In genomic region chr16:28876973-28877641, GRCh38 we compare ENCODE assay signal across 20 cellular contexts. TPM values are rescaled to one million over a fixed set of nuclear protein-coding genes. Genes with fewer than 3 reads are reported as not detected.
A peak's percentile ranks its signal among the peaks of the same experiment; 100 is the strongest.
DNase-seq lines count a peak whose midpoint lies in the region; ATAC-seq, FAIRE-seq and TF ChIP-seq lines count a peak whose summit lies in the region.
"Had no signal": no experiment of that assay in that cellular context is flagged by ENCODE, and none has a peak within 500 bp of the region (broad histone marks: within the 10 kb centered on the region; RNA-seq: fewer than 3 reads in every experiment).

No MANE protein-coding gene starts in this region.

- no peaks in the 10 kb centered on the region for H3K9me1 ChIP-seq in K562 (ENCODE audit: control insufficient read depth, insufficient read depth, low read length)

- H3K4me1 ChIP-seq in K562 (replicated peaks in 1 of 2; ENCODE audit: control insufficient read depth in 2 of 2, insufficient read depth in 2 of 2, low read length in 2 of 2) = peaks cover 11 to 68% of the 10 kb centered on the region in 2 experiments; a peak in 4 of 5 replicates
- H3K4me1 ChIP-seq: parathyroid adenoma had no signal

- peaks cover 9% of the 10 kb centered on the region for H3K79me2 ChIP-seq in K562 (ENCODE audit: control insufficient read depth, insufficient read depth, low read length)
- H3K79me2 ChIP-seq: parathyroid adenoma had no signal

- no TSS peak for BruUV-seq in K562 (replicated peaks; lab: Mats Ljungman, UMichigan)

- WGBS in K562 (ENCODE audit: insufficient coverage, low coverage, missing lambda C conversion rate) = 62% methylated on average over 11 of the region's 12 CpGs

- POLR2A ChIA-PET in K562 (lab: Yijun Ruan, JAX) = interaction anchor here (6.9 kb wide), 1 partner anchor 14 kb away, joined by 58 read pairs; the partner anchor contains the start of gene SH2B1

- H3K4me1 Mint-ChIP-seq in progenitor cell of endocrine pancreas (ENCODE audit: low read depth) = peaks cover 5% of the 10 kb centered on the region
- peaks cover 18% of the 10 kb centered on the region for H3K4me1 Mint-ChIP-seq in activated T-helper 1 cell treated with anti-CD3 and anti-CD28 coated beads, Interleukin-12 subunit alpha, Interleukin-12 subunit beta, Interleukin-2, Interleukin-4 antibody, amounts not matched to agents 30 ng/mL and 10 ng/mL and 1 ng/mL, durations not matched to agents 14 hours and 24 hours and 36 hours (ENCODE audit: low read depth)

- TF ChIP-seq POLR2A in K562 (conservative IDR thresholded peaks at IDR 0.05) = no peak

- no peaks in the 10 kb centered on the region; a peak in 1 of 5 replicates for H3K27me3 ChIP-seq in K562 (ENCODE audit: control insufficient read depth in 2 of 2, insufficient read depth in 2 of 2, low read length in 2 of 2)

- no peak for FAIRE-seq in K562 (lab: Jason Lieb, UNC)
- FAIRE-seq: endothelial cell of umbilical vein, H54, keratinocyte had no signal

- no peaks in the 10 kb centered on the region for H3K9me3 Mint-ChIP-seq in progenitor cell of endocrine pancreas (ENCODE audit: low read depth)
- no peaks in the 10 kb centered on the region for H3K9me3 Mint-ChIP-seq in activated T-helper 1 cell treated with anti-CD3 and anti-CD28 coated beads, Interleukin-12 subunit alpha, Interleukin-12 subunit beta, Interleukin-2, Interleukin-4 antibody, amounts not matched to agents 30 ng/mL and 10 ng/mL and 1 ng/mL, durations not matched to agents 14 hours and 24 hours and 36 hours
- H3K9me3 Mint-ChIP-seq: CD8-positive, alpha-beta T cell; mesothelial cell of epicardium had no signal

- H4K20me1 ChIP-seq in K562 (replicated peaks; ENCODE audit: control insufficient read depth, insufficient read depth, low read length) = no peaks in the 10 kb centered on the region

- H3K36me3 ChIP-seq in KOPT-K1 (ENCODE audit: insufficient read depth, low read length) = peaks cover 25% of the 10 kb centered on the region; the same call in 1 of the 2 replicates
- peaks cover 27% of the 10 kb centered on the region; the same call in 2 of the 3 replicates for H3K36me3 ChIP-seq in K562 (ENCODE audit: control insufficient read depth, insufficient read depth, low read length)

- CTCF ChIA-PET in K562 (lab: Yijun Ruan, JAX; ENCODE audit: low intra/inter-chr PET ratio) = no interaction called here

- H3K27me3 Mint-ChIP-seq in progenitor cell of endocrine pancreas = peaks cover 9% of the 10 kb centered on the region
- peaks cover 2% of the 10 kb centered on the region for H3K27me3 Mint-ChIP-seq in activated T-helper 1 cell treated with anti-CD3 and anti-CD28 coated beads, Interleukin-12 subunit alpha, Interleukin-12 subunit beta, Interleukin-2, Interleukin-4 antibody, amounts not matched to agents 30 ng/mL and 10 ng/mL and 1 ng/mL, durations not matched to agents 14 hours and 24 hours and 36 hours (ENCODE audit: insufficient read depth)

- peak; percentile 13 for DNase-seq in NCI-H2171 treated with DMSO at 0.1 percent for 48 hours (lab: John Stamatoyannopoulos, UW)
- no peak for DNase-seq in NCI-H2171 (lab: John Stamatoyannopoulos, UW)
- peak in 1 of 4 experiments; percentile 20 for DNase-seq in K562 (ENCODE audit: extremely low read depth in 1 of 4, low spot score in 3 of 4)
- no peak for DNase-seq in progenitor cell of endocrine pancreas (ENCODE audit: low spot score, unreplicated experiment)
- no peak for DNase-seq in activated T-helper 1 cell treated with anti-CD3 and anti-CD28 coated beads, Interleukin-12 subunit alpha, Interleukin-12 subunit beta, Interleukin-2, Interleukin-4 antibody, amounts not matched to agents 30 ng/mL and 10 ng/mL and 1 ng/mL, durations not matched to agents 14 hours and 24 hours and 36 hours (ENCODE audit: low spot score)
- DNase-seq: activated T-cell treated with anti-CD3 and anti-CD28 coated beads, Interleukin-2, amount 50 U/mL, for 1 hour; CD8-positive, alpha-beta T cell; cerebellar nuclear complex; EL; NCI-H1417 had no signal

- no peak overlapping the region for H2AFZ ChIP-seq in K562 (ENCODE audit: low read depth, low read length)
- H2AFZ ChIP-seq: parathyroid adenoma had no signal

- peak overlapping the region in 1 of 2 experiments; percentile 73; a peak in 2 of 4 replicates for H3K9ac ChIP-seq in K562 (ENCODE audit: insufficient read depth in 1 of 2, low read depth in 2 of 2, low read length in 2 of 2)
- H3K9ac ChIP-seq: parathyroid adenoma had no signal

- H3K4me3 ChIP-seq in K562 = no peak overlapping the region
- H3K4me3 ChIP-seq: suprapubic skin had no signal

- in situ Hi-C loops in K562 (cut with MboI) = no loop called here

- H3K4me3 Mint-ChIP-seq in progenitor cell of endocrine pancreas (ENCODE audit: low read depth) = no peak overlapping the region
- H3K4me3 Mint-ChIP-seq in activated T-helper 1 cell treated with anti-CD3 and anti-CD28 coated beads, Interleukin-12 subunit alpha, Interleukin-12 subunit beta, Interleukin-2, Interleukin-4 antibody, amounts not matched to agents 30 ng/mL and 10 ng/mL and 1 ng/mL, durations not matched to agents 14 hours and 24 hours and 36 hours = no peak overlapping the region
- H3K4me3 Mint-ChIP-seq: CD8-positive, alpha-beta T cell had no signal

- intact Hi-C loops in K562 (cut with micrococcal nuclease) = no loop called here
- intact Hi-C loops in activated T-helper 1 cell treated with anti-CD3 and anti-CD28 coated beads, Interleukin-12 subunit alpha, Interleukin-12 subunit beta, Interleukin-2, Interleukin-4 antibody, amounts not matched to agents 30 ng/mL and 10 ng/mL and 1 ng/mL, durations not matched to agents 14 hours and 24 hours and 36 hours (cut with micrococcal nuclease) = no loop called here

- TF ChIP-seq RAD21 in K562 (CRISPR knock-in tag; conservative IDR thresholded peaks at IDR 0.05 in 1 of 2, IDR thresholded peaks at IDR 0.05 in 1 of 2) = no peak

- H3K27ac ChIP-seq in KOPT-K1 (ENCODE audit: low read depth, low read length, poor library complexity, severe bottlenecking) (peak overlapping the region; percentile 21), K562 (ENCODE audit: extremely low read depth, low read depth, low read length) (no peak overlapping the region)
- H3K27ac ChIP-seq: parathyroid adenoma, suprapubic skin had no signal

- H3K36me3 Mint-ChIP-seq in progenitor cell of endocrine pancreas (ENCODE audit: insufficient read depth) = peaks cover 4% of the 10 kb centered on the region
- peaks cover 4% of the 10 kb centered on the region for H3K36me3 Mint-ChIP-seq in activated T-helper 1 cell treated with anti-CD3 and anti-CD28 coated beads, Interleukin-12 subunit alpha, Interleukin-12 subunit beta, Interleukin-2, Interleukin-4 antibody, amounts not matched to agents 30 ng/mL and 10 ng/mL and 1 ng/mL, durations not matched to agents 14 hours and 24 hours and 36 hours (ENCODE audit: low read depth)

- H3K27ac Mint-ChIP-seq in progenitor cell of endocrine pancreas = peak overlapping the region; percentile 69
- H3K27ac Mint-ChIP-seq in activated T-helper 1 cell treated with anti-CD3 and anti-CD28 coated beads, Interleukin-12 subunit alpha, Interleukin-12 subunit beta, Interleukin-2, Interleukin-4 antibody, amounts not matched to agents 30 ng/mL and 10 ng/mL and 1 ng/mL, durations not matched to agents 14 hours and 24 hours and 36 hours = no peak overlapping the region
- H3K27ac Mint-ChIP-seq: CD8-positive, alpha-beta T cell; mesothelial cell of epicardium had no signal

- ATAC-seq in K562 (no peak), HG02981 (IDR thresholded peaks at IDR 0.05; ENCODE audit: unreplicated experiment) (no peak), HG02678 (IDR thresholded peaks at IDR 0.05; ENCODE audit: unreplicated experiment) (no peak)
- ATAC-seq: activated CD4-positive, CD25-positive, alpha-beta regulatory T cell treated with anti-CD3 and anti-CD28 coated beads, Interleukin-2, amount 50 U/mL, for 24 hours; CD8-positive, alpha-beta T cell had no signal

- H3K9me3 ChIP-seq in KOPT-K1 (ENCODE audit: insufficient read depth, low read length, poor library complexity, severe bottlenecking) (no peaks in the 10 kb centered on the region), K562 (replicated peaks; ENCODE audit: control insufficient read depth, insufficient read depth, low read depth, low read length) (no peaks in the 10 kb centered on the region)
- H3K9me3 ChIP-seq: suprapubic skin had no signal

- no peak for TF ChIP-seq CTCF in K562 (IDR thresholded peaks at IDR 0.05 in 2 of 3, conservative IDR thresholded peaks at IDR 0.05 in 1 of 3; ENCODE audit: insufficient read depth in 2 of 3, low read depth in 1 of 3, low read length in 3 of 3)
- TF ChIP-seq CTCF in progenitor cell of endocrine pancreas (IDR thresholded peaks at IDR 0.05; ENCODE audit: unreplicated experiment) = no peak

- no peak overlapping the region for H3K4me2 ChIP-seq in K562 (ENCODE audit: insufficient read depth, low read length)

- no peak for TF ChIP-seq EP300 in K562 (IDR thresholded peaks at IDR 0.05; ENCODE audit: low read length)

RNA-seq across cellular contexts. Expression of gene ATP2A1, which starts 1.2 kb away (rescaled TPM):
- 19.9 and 68.6 TPM in 2 replicates for total RNA-seq in K562 (2011; cell fraction: chromatin; rRNA removed; ENCODE audit: low replicate concordance)
- total RNA-seq in K562 (2011; cell fraction: nucleolus; rRNA removed) = 13.0 and 15.8 TPM in 2 replicates
- 17.7 and 18.4 TPM in 2 replicates for total RNA-seq in K562 (2011; cell fraction: nucleoplasm; rRNA removed)
- total RNA-seq in K562 (2014; rRNA removed) (0.41 and 0.65 TPM in 2 replicates), K562 (2014; rRNA removed; fragmentation: Illumina TruSeq; extraction: Trizol) (0.64 and 0.65 TPM in 2 replicates), K562 (2015; rRNA removed; fragmentation: Illumina TruSeq; extraction: Trizol) (0.65 and 1.9 TPM in 2 replicates), K562 (2021) (2.3 and 2.6 TPM in 2 replicates), progenitor cell of endocrine pancreas (2.7 and 3.0 TPM in 2 replicates)
- polyA plus RNA-seq in K562 (2011; rRNA removed) (1.2 and 3.1 TPM in 2 replicates), K562 (2014; fragmentation: Illumina TruSeq; extraction: Trizol) (1.8 TPM in 2 replicates), K562 (2014; fragmentation: Nextera tagmentation; extraction: Ambion mirVana) (under 1 TPM; 0.25 to 0.58 TPM), K562 (2014; rRNA removed) (1.4 and 1.8 TPM in 2 replicates)
- 1.5 and 2.5 TPM in 2 replicates for polyA plus RNA-seq in K562 (2011; cell fraction: cytosol; rRNA removed)
- polyA plus RNA-seq in K562 (2011; cell fraction: nucleus; rRNA removed) = 27.8 and 31.5 TPM in 2 replicates
- 2.8 and 6.1 TPM in 2 replicates for polyA plus RNA-seq in K562 (2012)
- 0.60 and 2.1 TPM in 2 replicates for polyA minus RNA-seq in K562 (2011; rRNA and poly(A)+ RNA removed)
- polyA minus RNA-seq in K562 (2011; cell fraction: cytosol; rRNA and poly(A)+ RNA removed) = 0.76 and 1.4 TPM in 2 replicates
- polyA minus RNA-seq in K562 (2011; cell fraction: nucleus; rRNA and poly(A)+ RNA removed) = 2.0 and 4.8 TPM in 2 replicates
- 2.6 and 3.3 TPM in 2 replicates for total RNA-seq in activated T-helper 1 cell treated with anti-CD3 and anti-CD28 coated beads, Interleukin-12 subunit alpha, Interleukin-12 subunit beta, Interleukin-2, Interleukin-4 antibody, amounts not matched to agents 30 ng/mL and 10 ng/mL and 1 ng/mL, durations not matched to agents 14 hours and 24 hours and 36 hours

RNA-seq across cellular contexts. Expression of gene SH2B1, which starts 13.5 kb away (rescaled TPM):
- total RNA-seq in K562 (2011; cell fraction: chromatin; rRNA removed; ENCODE audit: low replicate concordance) = 80.7 and 204 TPM in 2 replicates
- total RNA-seq in K562 (2011; cell fraction: nucleolus; rRNA removed) = 124 and 147 TPM in 2 replicates
- 94.3 and 96.1 TPM in 2 replicates for total RNA-seq in K562 (2011; cell fraction: nucleoplasm; rRNA removed)
- total RNA-seq in K562 (2014; rRNA removed) (24.7 and 25.9 TPM in 2 replicates), K562 (2014; rRNA removed; fragmentation: Illumina TruSeq; extraction: Trizol) (4.2 and 9.5 TPM in 2 replicates), K562 (2015; rRNA removed; fragmentation: Illumina TruSeq; extraction: Trizol) (15.3 and 16.8 TPM in 2 replicates), K562 (2021) (52.5 and 58.2 TPM in 2 replicates), progenitor cell of endocrine pancreas (72.8 and 75.1 TPM in 2 replicates)
- polyA plus RNA-seq in K562 (2011; rRNA removed) (12.3 and 23.7 TPM in 2 replicates), K562 (2014; fragmentation: Illumina TruSeq; extraction: Trizol) (39.4 and 43.6 TPM in 2 replicates), K562 (2014; fragmentation: Nextera tagmentation; extraction: Ambion mirVana) (under 1 TPM; 0.18 to 0.53 TPM), K562 (2014; rRNA removed) (41.7 and 42.5 TPM in 2 replicates)
- 17.1 and 29.3 TPM in 2 replicates for polyA plus RNA-seq in K562 (2011; cell fraction: cytosol; rRNA removed)
- polyA plus RNA-seq in K562 (2011; cell fraction: nucleus; rRNA removed) = 163 and 237 TPM in 2 replicates
- polyA plus RNA-seq in K562 (2012) = 36.6 and 51.3 TPM in 2 replicates
- 3.2 and 4.6 TPM in 2 replicates for polyA minus RNA-seq in K562 (2011; rRNA and poly(A)+ RNA removed)
- polyA minus RNA-seq in K562 (2011; cell fraction: cytosol; rRNA and poly(A)+ RNA removed) = 8.1 and 11.8 TPM in 2 replicates
- polyA minus RNA-seq in K562 (2011; cell fraction: nucleus; rRNA and poly(A)+ RNA removed) = 28.5 and 28.7 TPM in 2 replicates
- total RNA-seq in activated T-helper 1 cell treated with anti-CD3 and anti-CD28 coated beads, Interleukin-12 subunit alpha, Interleukin-12 subunit beta, Interleukin-2, Interleukin-4 antibody, amounts not matched to agents 30 ng/mL and 10 ng/mL and 1 ng/mL, durations not matched to agents 14 hours and 24 hours and 36 hours = 54.2 and 56.2 TPM in 2 replicates

RNA-seq across cellular contexts. Expression of gene TUFM, which starts 31.0 kb away (rescaled TPM):
- 141 and 307 TPM in 2 replicates for total RNA-seq in K562 (2011; cell fraction: chromatin; rRNA removed; ENCODE audit: low replicate concordance)
- total RNA-seq in K562 (2011; cell fraction: nucleolus; rRNA removed) = 333 and 347 TPM in 2 replicates
- 204 and 233 TPM in 2 replicates for total RNA-seq in K562 (2011; cell fraction: nucleoplasm; rRNA removed)
- total RNA-seq in K562 (2014; rRNA removed) = 366 and 468 TPM in 2 replicates
- total RNA-seq in K562 (2014; rRNA removed; fragmentation: Illumina TruSeq; extraction: Trizol) = 202 and 249 TPM in 2 replicates
- 255 and 256 TPM in 2 replicates for total RNA-seq in K562 (2015; rRNA removed; fragmentation: Illumina TruSeq; extraction: Trizol)
- 410 and 434 TPM in 2 replicates for total RNA-seq in K562 (2021)
- polyA plus RNA-seq in K562 (2011; rRNA removed) = 174 and 217 TPM in 2 replicates
- 203 and 308 TPM in 2 replicates for polyA plus RNA-seq in K562 (2011; cell fraction: cytosol; rRNA removed)
- polyA plus RNA-seq in K562 (2011; cell fraction: nucleus; rRNA removed) = 506 and 760 TPM in 2 replicates
- 267 and 370 TPM in 2 replicates for polyA plus RNA-seq in K562 (2012)
- 354 and 374 TPM in 2 replicates for polyA plus RNA-seq in K562 (2014; fragmentation: Illumina TruSeq; extraction: Trizol)
- polyA plus RNA-seq in K562 (2014; fragmentation: Nextera tagmentation; extraction: Ambion mirVana) = 10 to 100 TPM; 34.1 to 71.2 TPM
- 275 and 298 TPM in 2 replicates for polyA plus RNA-seq in K562 (2014; rRNA removed)
- polyA minus RNA-seq in K562 (2011; rRNA and poly(A)+ RNA removed) = 73.7 and 83.7 TPM in 2 replicates
- 105 and 124 TPM in 2 replicates for polyA minus RNA-seq in K562 (2011; cell fraction: cytosol; rRNA and poly(A)+ RNA removed)
- polyA minus RNA-seq in K562 (2011; cell fraction: nucleus; rRNA and poly(A)+ RNA removed) = 69.0 and 71.4 TPM in 2 replicates
- 158 and 168 TPM in 2 replicates for total RNA-seq in progenitor cell of endocrine pancreas
- total RNA-seq in activated T-helper 1 cell treated with anti-CD3 and anti-CD28 coated beads, Interleukin-12 subunit alpha, Interleukin-12 subunit beta, Interleukin-2, Interleukin-4 antibody, amounts not matched to agents 30 ng/mL and 10 ng/mL and 1 ng/mL, durations not matched to agents 14 hours and 24 hours and 36 hours = 261 and 264 TPM in 2 replicates

RNA-seq across cellular contexts. Expression of gene RABEP2, which starts 47.9 kb away (rescaled TPM):
- total RNA-seq in K562 (2011; cell fraction: chromatin; rRNA removed; ENCODE audit: low replicate concordance) = 11.5 and 16.7 TPM in 2 replicates
- total RNA-seq in K562 (2011; cell fraction: nucleolus; rRNA removed) = 12.7 and 13.3 TPM in 2 replicates
- 7.5 and 12.1 TPM in 2 replicates for total RNA-seq in K562 (2011; cell fraction: nucleoplasm; rRNA removed)
- total RNA-seq in K562 (2014; rRNA removed) (13.4 and 14.4 TPM in 2 replicates), K562 (2014; rRNA removed; fragmentation: Illumina TruSeq; extraction: Trizol) (1.3 and 2.4 TPM in 2 replicates), K562 (2015; rRNA removed; fragmentation: Illumina TruSeq; extraction: Trizol) (10.1 and 11.0 TPM in 2 replicates), K562 (2021) (7.9 and 10.6 TPM in 2 replicates), progenitor cell of endocrine pancreas (33.3 and 34.9 TPM in 2 replicates)
- polyA plus RNA-seq in K562 (2011; rRNA removed) (3.5 and 4.9 TPM in 2 replicates), K562 (2014; fragmentation: Illumina TruSeq; extraction: Trizol) (1.6 and 4.5 TPM in 2 replicates), K562 (2014; fragmentation: Nextera tagmentation; extraction: Ambion mirVana) (under 1 TPM; 0.15 to 0.20 TPM), K562 (2014; rRNA removed) (10.3 and 16.6 TPM in 2 replicates)
- polyA plus RNA-seq in K562 (2011; cell fraction: cytosol; rRNA removed) = 3.5 and 6.3 TPM in 2 replicates
- 8.3 and 10.7 TPM in 2 replicates for polyA plus RNA-seq in K562 (2011; cell fraction: nucleus; rRNA removed)
- 9.7 and 12.6 TPM in 2 replicates for polyA plus RNA-seq in K562 (2012)
- 2.9 and 3.5 TPM in 2 replicates for polyA minus RNA-seq in K562 (2011; rRNA and poly(A)+ RNA removed)
- 1.8 and 4.3 TPM in 2 replicates for polyA minus RNA-seq in K562 (2011; cell fraction: cytosol; rRNA and poly(A)+ RNA removed)
- polyA minus RNA-seq in K562 (2011; cell fraction: nucleus; rRNA and poly(A)+ RNA removed) = 4.1 and 4.6 TPM in 2 replicates
- total RNA-seq in activated T-helper 1 cell treated with anti-CD3 and anti-CD28 coated beads, Interleukin-12 subunit alpha, Interleukin-12 subunit beta, Interleukin-2, Interleukin-4 antibody, amounts not matched to agents 30 ng/mL and 10 ng/mL and 1 ng/mL, durations not matched to agents 14 hours and 24 hours and 36 hours = 18.3 and 21.1 TPM in 2 replicates

RNA-seq across cellular contexts. Expression of gene ATXN2L, which starts 54.3 kb away (rescaled TPM):
- 649 and 780 TPM in 2 replicates for total RNA-seq in K562 (2011; cell fraction: chromatin; rRNA removed; ENCODE audit: low replicate concordance)
- 305 and 317 TPM in 2 replicates for total RNA-seq in K562 (2011; cell fraction: nucleolus; rRNA removed)
- total RNA-seq in K562 (2011; cell fraction: nucleoplasm; rRNA removed) = 402 and 422 TPM in 2 replicates
- total RNA-seq in K562 (2014; rRNA removed) = 62.2 and 78.2 TPM in 2 replicates
- 37.2 and 38.7 TPM in 2 replicates for total RNA-seq in K562 (2014; rRNA removed; fragmentation: Illumina TruSeq; extraction: Trizol)
- 35.7 and 36.4 TPM in 2 replicates for total RNA-seq in K562 (2015; rRNA removed; fragmentation: Illumina TruSeq; extraction: Trizol)
- total RNA-seq in K562 (2021) = 233 and 280 TPM in 2 replicates
- polyA plus RNA-seq in K562 (2011; rRNA removed) = 25.1 and 43.6 TPM in 2 replicates
- polyA plus RNA-seq in K562 (2011; cell fraction: cytosol; rRNA removed) = 32.0 and 34.3 TPM in 2 replicates
- 272 and 340 TPM in 2 replicates for polyA plus RNA-seq in K562 (2011; cell fraction: nucleus; rRNA removed)
- 146 and 261 TPM in 2 replicates for polyA plus RNA-seq in K562 (2012)
- 130 and 193 TPM in 2 replicates for polyA plus RNA-seq in K562 (2014; fragmentation: Illumina TruSeq; extraction: Trizol)
- 1 to 10 TPM; 3.8 to 6.5 TPM for polyA plus RNA-seq in K562 (2014; fragmentation: Nextera tagmentation; extraction: Ambion mirVana)
- polyA plus RNA-seq in K562 (2014; rRNA removed) = 115 and 145 TPM in 2 replicates
- 37.4 and 45.8 TPM in 2 replicates for polyA minus RNA-seq in K562 (2011; rRNA and poly(A)+ RNA removed)
- 89.4 and 177 TPM in 2 replicates for polyA minus RNA-seq in K562 (2011; cell fraction: cytosol; rRNA and poly(A)+ RNA removed)
- 75.4 and 98.7 TPM in 2 replicates for polyA minus RNA-seq in K562 (2011; cell fraction: nucleus; rRNA and poly(A)+ RNA removed)
- 248 and 256 TPM in 2 replicates for total RNA-seq in progenitor cell of endocrine pancreas
- total RNA-seq in activated T-helper 1 cell treated with anti-CD3 and anti-CD28 coated beads, Interleukin-12 subunit alpha, Interleukin-12 subunit beta, Interleukin-2, Interleukin-4 antibody, amounts not matched to agents 30 ng/mL and 10 ng/mL and 1 ng/mL, durations not matched to agents 14 hours and 24 hours and 36 hours = 319 and 337 TPM in 2 replicates
